18 cellular contexts compared by ENCODE assay signal in the genomic region with DNA sequence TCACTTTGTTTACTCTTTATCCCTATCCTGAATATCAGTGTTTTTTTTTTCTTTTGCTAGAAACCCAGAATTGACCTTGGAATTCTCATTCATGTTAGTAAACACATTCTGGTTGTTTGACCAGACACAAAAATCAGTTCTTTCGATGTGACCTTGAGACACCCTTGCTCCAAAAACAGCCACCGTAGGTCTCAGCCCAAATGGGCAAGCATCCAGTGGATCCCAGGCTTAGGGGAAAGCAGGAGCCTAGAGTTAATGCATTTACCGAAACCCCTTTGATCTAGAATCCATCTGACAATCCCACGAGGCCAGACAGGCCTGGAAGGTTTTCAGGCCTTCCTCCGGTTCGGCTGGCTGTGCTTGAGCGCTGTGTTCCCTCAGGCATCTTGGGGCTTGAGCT. TPM values are rescaled to one million over a fixed set of nuclear protein-coding genes. Genes with fewer than 3 reads are reported as not detected.
DNase-seq lines count a peak whose midpoint lies in the region; ATAC-seq, FAIRE-seq and TF ChIP-seq lines count a peak whose summit lies in the region.
"Had no signal": no experiment of that assay in that cellular context is flagged by ENCODE, and none has a peak within 500 bp of the region (broad histone marks: within the 10 kb centered on the region; RNA-seq: fewer than 3 reads in every experiment).

No MANE protein-coding gene starts in this region.

- H3K27ac ChIP-seq in GM23338 (ENCODE audit: low read depth) (no peak overlapping the region), astrocyte (ENCODE audit: low read depth, low read length) (no peak overlapping the region), ovary (peak overlapping the region in 1 of 2 donors; percentile 36)
- H3K27ac ChIP-seq: VCaP had no signal

- peak overlapping the region; percentile 63; the same call in 1 of the 2 replicates for H2AFZ ChIP-seq in GM23338
- H2AFZ ChIP-seq in astrocyte (ENCODE audit: low read depth, low read length), result no peak overlapping the region

- peaks cover 7% of the 10 kb centered on the region; the same call in 2 of the 3 replicates for H3K4me1 Mint-ChIP-seq in GM23338
- peaks cover 19% of the 10 kb centered on the region for H3K4me1 Mint-ChIP-seq in astrocyte (ENCODE audit: low read depth, unreplicated experiment)
- H3K4me1 Mint-ChIP-seq in T-helper 17 cell, result no peaks in the 10 kb centered on the region

- H3K27me3 Mint-ChIP-seq in GM23338 (ENCODE audit: insufficient read depth, low read depth, poor library complexity), result peaks cover 7% of the 10 kb centered on the region
- H3K27me3 Mint-ChIP-seq in astrocyte (ENCODE audit: low read depth, unreplicated experiment), result no peaks in the 10 kb centered on the region
- H3K27me3 Mint-ChIP-seq in T-helper 17 cell, result no peaks in the 10 kb centered on the region
- H3K27me3 Mint-ChIP-seq: CD4-positive, alpha-beta T cell had no signal

- no peak overlapping the region for H3K27ac Mint-ChIP-seq in GM23338
- H3K27ac Mint-ChIP-seq in astrocyte (ENCODE audit: unreplicated experiment), result peak overlapping the region; percentile 71
- no peak overlapping the region for H3K27ac Mint-ChIP-seq in T-helper 17 cell
- H3K27ac Mint-ChIP-seq: activated T-helper 2 cell treated with anti-CD3 and anti-CD28 coated beads, Interferon-gamma antibody, Interleukin-2, Interleukin-4, amounts not matched to agents 10 μg/mL and 5 μg/mL and 100 μg/mL, durations not matched to agents 14 hours and 24 hours and 36 hours; CD4-positive, alpha-beta T cell had no signal

- ATAC-seq in GM23338 (no peak), left ventricle myocardium superior (peak; percentile 58), T-helper 17 cell (no peak)

- H3K9ac ChIP-seq in astrocyte (ENCODE audit: low read length), result no peak overlapping the region

- no peaks in the 10 kb centered on the region for H3K4me1 ChIP-seq in GM23338 (ENCODE audit: insufficient read depth)
- peaks cover 21% of the 10 kb centered on the region for H3K4me1 ChIP-seq in astrocyte (ENCODE audit: insufficient read depth, low read length)
- peaks cover 6% of the 10 kb centered on the region for H3K4me1 ChIP-seq in ovary (ENCODE audit: insufficient read depth)

- TF ChIP-seq EP300 in ovary (IDR thresholded peaks at IDR 0.05), result peak; percentile 46

- no peaks in the 10 kb centered on the region for H3K9me2 ChIP-seq in GM23338 (ENCODE audit: insufficient read depth)

- H3K36me3 Mint-ChIP-seq in GM23338 (ENCODE audit: low read depth) (no peaks in the 10 kb centered on the region), astrocyte (ENCODE audit: low read depth, unreplicated experiment) (no peaks in the 10 kb centered on the region), T-helper 17 cell (ENCODE audit: low read depth) (no peaks in the 10 kb centered on the region)

- FAIRE-seq in astrocyte (lab: Jason Lieb, UNC), result no peak

- H3K36me3 ChIP-seq in GM23338 (ENCODE audit: insufficient read depth) (no peaks in the 10 kb centered on the region), astrocyte (ENCODE audit: insufficient read depth, low read length) (no peaks in the 10 kb centered on the region), ovary (no peaks in the 10 kb centered on the region)
- H3K36me3 ChIP-seq: tibial nerve had no signal

- no peak overlapping the region for H3K4me2 ChIP-seq in GM23338
- H3K4me2 ChIP-seq in astrocyte (ENCODE audit: low read length), result no peak overlapping the region

- H3F3A ChIP-seq in GM23338 (replicated peaks; ENCODE audit: low read depth), result no peaks in the 10 kb centered on the region

- H3K79me2 ChIP-seq in GM23338 (replicated peaks; ENCODE audit: insufficient read depth) (no peaks in the 10 kb centered on the region), astrocyte (ENCODE audit: insufficient read depth, low read length) (no peaks in the 10 kb centered on the region)

- DNase-seq in GM23338 (ENCODE audit: low spot score) (no peak), astrocyte (ENCODE audit: low read depth) (no peak), left ventricle myocardium superior (peak; percentile 49), ovary (peak; percentile 67 to 87 (median 83)), T-helper 17 cell (no peak), NCI-H446 treated with DMSO at 0.1 percent for 48 hours (lab: John Stamatoyannopoulos, UW) (no peak), T-helper 2 cell (no peak)
- no peak for DNase-seq in activated CD4-positive, alpha-beta T cell treated with anti-CD3 and anti-CD28 coated beads, Interleukin-2, amount 50 U/mL, for 1 hour
- DNase-seq: ACHN; activated CD8-positive, alpha-beta memory T cell treated with anti-CD3 and anti-CD28 coated beads for 24 hours; CD4-positive, alpha-beta T cell; DMS79 treated with DMSO at 0.1 percent for 48 hours; NCI-H1694 treated with DMSO at 0.1 percent for 48 hours had no signal

- H3K4me3 ChIP-seq in GM23338 (no peak overlapping the region), astrocyte (ENCODE audit: insufficient read depth, low read depth, low read length) (no peak overlapping the region), ovary (no peak overlapping the region)
- H3K4me3 ChIP-seq: lung, tibial nerve had no signal

- H3K27me3 ChIP-seq in GM23338 (ENCODE audit: insufficient read depth) (no peaks in the 10 kb centered on the region), astrocyte (ENCODE audit: insufficient read depth, low read length) (no peaks in the 10 kb centered on the region), ovary (no peaks in the 10 kb centered on the region)
- H3K27me3 ChIP-seq: tibial nerve had no signal

- 7 to 12% (median 8%) methylated on average over 7 of the region's 7 CpGs for WGBS in ovary, 3 donors

- no peaks in the 10 kb centered on the region for H4K20me1 ChIP-seq in GM23338 (replicated peaks; ENCODE audit: insufficient read depth)
- H4K20me1 ChIP-seq in astrocyte (ENCODE audit: insufficient read depth, low read length), result no peaks in the 10 kb centered on the region

- TF ChIP-seq POLR2A in ovary (IDR thresholded peaks at IDR 0.05), result no peak

- TF ChIP-seq CTCF in GM23338 (conservative IDR thresholded peaks at IDR 0.05; ENCODE audit: low read depth in 2 of 2) (no peak), astrocyte (IDR thresholded peaks at IDR 0.05; ENCODE audit: insufficient read depth, low read depth, low read length) (no peak), ovary (IDR thresholded peaks at IDR 0.05) (no peak)

- no peaks in the 10 kb centered on the region for H3K9me3 Mint-ChIP-seq in GM23338
- H3K9me3 Mint-ChIP-seq in astrocyte (ENCODE audit: unreplicated experiment), result no peaks in the 10 kb centered on the region
- H3K9me3 Mint-ChIP-seq: activated T-helper 2 cell treated with anti-CD3 and anti-CD28 coated beads, Interferon-gamma antibody, Interleukin-2, Interleukin-4, amounts not matched to agents 10 μg/mL and 5 μg/mL and 100 μg/mL, durations not matched to agents 14 hours and 24 hours and 36 hours; CD4-positive, alpha-beta T cell had no signal

- intact Hi-C loops in left ventricle myocardium superior (cut with micrococcal nuclease) (no loop called here), ovary (cut with DNase I) (no loop called here)

- H3K4me3 Mint-ChIP-seq in GM23338, result no peak overlapping the region
- no peak overlapping the region for H3K4me3 Mint-ChIP-seq in astrocyte (ENCODE audit: unreplicated experiment)
- H3K4me3 Mint-ChIP-seq in T-helper 17 cell, result no peak overlapping the region
- H3K4me3 Mint-ChIP-seq: CD4-positive, alpha-beta T cell; neural crest cell had no signal

- H3K9me3 ChIP-seq in astrocyte (ENCODE audit: insufficient read depth, low read depth, low read length), result no peaks in the 10 kb centered on the region
- H3K9me3 ChIP-seq in ovary, result no peaks in the 10 kb centered on the region
- H3K9me3 ChIP-seq in T-helper 17 cell (ENCODE audit: control insufficient read depth, low read length, poor library complexity, severe bottlenecking), result no peaks in the 10 kb centered on the region
- H3K9me3 ChIP-seq: tibial nerve had no signal

TF ChIP-seq in GM23338, 12 proteins besides CTCF, POLR2A, EP300 and RAD21:
- TF ChIP-seq POLR2AphosphoS5 (IDR thresholded peaks at IDR 0.05; ENCODE audit: low read depth) (no peak), ZNF331 (CRISPR knock-in tag; IDR thresholded peaks at IDR 0.05; ENCODE audit: low read depth) (no peak), CREB1 (CRISPR knock-in tag; IDR thresholded peaks at IDR 0.05; ENCODE audit: low read depth) (no peak), EZH2phosphoT487 (IDR thresholded peaks at IDR 0.05; ENCODE audit: unreplicated experiment) (no peak), EZH2 (IDR thresholded peaks at IDR 0.05; ENCODE audit: low read depth, unreplicated experiment) (no peak)
TF ChIP-seq in GM23338: peak in this region for 0.

RNA-seq across cellular contexts. Expression of gene IRF2BP2, which starts 47.6 kb away (rescaled TPM):
- 62.4 and 62.9 TPM in 2 replicates for total RNA-seq in GM23338 (2014; rRNA removed; shearing (Covaris generic))
- polyA plus RNA-seq in GM23338 (2016; fragmentation: Nextera tagmentation; extraction: Ambion mirVana) (19.4 and 21.5 TPM in 2 replicates), ovary (10 to 100 TPM; 83.9 to 98.8 TPM)
- total RNA-seq in astrocyte (122 and 126 TPM in 2 replicates), left ventricle myocardium superior (124 TPM), ovary (100 to 1,000 TPM in 6 of 7 donors, 10 to 100 TPM in 1; 66.9 to 180 (median 117) TPM), T-helper 17 cell (100 to 1,000 TPM; 463 to 482 TPM)

Comparison
In these comparisons a context has a peak if more than half of its experiments do, and no peak if none do; other contexts are left out.
1. DNase-seq: peak in left ventricle myocardium superior (single experiment) and ovary (5 of 5); none in GM23338 (single experiment), astrocyte (single experiment), activated CD4-positive, alpha-beta T cell treated with anti-CD3 and anti-CD28 coated beads, Interleukin-2, amount 50 U/mL, for 1 hour (single experiment), T-helper 17 cell (0 of 3), NCI-H446 treated with DMSO at 0.1 percent for 48 hours (single experiment) and T-helper 2 cell (0 of 5).